In the genomic region with DNA sequence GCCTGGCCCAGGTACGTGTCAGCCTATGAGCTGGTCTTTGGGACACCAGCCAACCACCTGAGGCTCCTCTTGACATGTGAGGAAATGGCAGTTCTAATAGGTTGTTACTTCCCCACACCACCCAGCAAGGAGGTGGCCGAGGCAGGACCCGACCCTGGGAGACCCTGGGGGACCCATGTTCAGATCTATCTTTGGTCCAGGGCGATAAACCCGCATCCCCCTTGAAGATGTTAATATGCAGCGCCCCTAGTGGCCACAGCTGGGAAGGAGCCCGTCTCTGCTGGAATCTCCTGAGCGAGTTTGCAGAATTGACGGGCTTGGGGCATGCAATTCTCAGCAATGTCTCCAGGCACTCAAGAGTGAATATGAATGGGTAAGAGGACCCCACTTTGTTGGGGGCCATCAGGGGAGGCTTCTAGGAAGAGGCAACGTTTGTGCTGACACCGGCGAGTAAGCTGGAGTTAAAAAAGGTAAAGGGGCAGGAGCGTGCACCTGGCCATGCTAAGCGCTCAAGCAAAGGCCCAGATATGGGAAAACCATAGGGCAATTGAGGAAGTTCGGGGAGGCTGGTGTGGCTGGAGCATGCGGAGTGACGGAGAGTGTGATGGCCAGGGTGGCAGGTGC, we compare ENCODE assay signal across 8 cellular contexts. TPM values are rescaled to one million over a fixed set of nuclear protein-coding genes. Genes with fewer than 3 reads are reported as not detected.
DNase-seq lines count a peak whose midpoint lies in the region; ATAC-seq and TF ChIP-seq lines count a peak whose summit lies in the region.

No MANE protein-coding gene starts in this region.

- peak; percentile 82 for TF ChIP-seq CTCF in GM20000 (IDR thresholded peaks at IDR 0.05; ENCODE audit: extremely low read depth, missing control alignments)
- peak; percentile 98 for TF ChIP-seq CTCF in OCI-LY3 (IDR thresholded peaks at IDR 0.05; ENCODE audit: low read depth, low read length)
- peak; percentile 89 for TF ChIP-seq CTCF in epithelial cell of proximal tubule (conservative IDR thresholded peaks at IDR 0.05; ENCODE audit: low read depth, low read length)
- peak; percentile 97 for TF ChIP-seq CTCF in natural killer cell (IDR thresholded peaks at IDR 0.05)

- H3K27me3 Mint-ChIP-seq in natural killer cell (ENCODE audit: low read depth in 2 of 2): no peaks in the 10 kb centered on the region

- no peaks in the 10 kb centered on the region for H3K36me3 Mint-ChIP-seq in natural killer cell

- peak overlapping the region; percentile 17; the same call in 1 of the 2 replicates for H2AFZ ChIP-seq in OCI-LY3 (ENCODE audit: low read depth, low read length)

- no peaks in the 10 kb centered on the region for H4K20me1 ChIP-seq in OCI-LY3 (ENCODE audit: insufficient read depth, low read length)

- intact Hi-C loops in natural killer cell (cut with micrococcal nuclease): loop anchor here (2.0 kb wide), 2 partner anchors 14 kb away; no protein-coding TSS in a partner anchor

- no peak overlapping the region for H3K27ac ChIP-seq in OCI-LY3 (ENCODE audit: low read length)

- peaks cover 29% of the 10 kb centered on the region for H3K4me1 ChIP-seq in OCI-LY3 (ENCODE audit: low read length)

- no peak overlapping the region for H3K4me3 ChIP-seq in OCI-LY3 (ENCODE audit: low read length)
- no peak overlapping the region for H3K4me3 ChIP-seq in epithelial cell of proximal tubule (ENCODE audit: low read depth, low read length)

- peaks cover 39 to 53% of the 10 kb centered on the region in 2 donors for H3K4me1 Mint-ChIP-seq in natural killer cell

- no peaks in the 10 kb centered on the region for H3K79me2 ChIP-seq in OCI-LY3 (ENCODE audit: low read length)

- no peaks in the 10 kb centered on the region for H3K9me3 ChIP-seq in OCI-LY3 (ENCODE audit: insufficient read depth, low read length)

- peak overlapping the region; percentile 84 for H3K4me3 Mint-ChIP-seq in natural killer cell

- peak overlapping the region; percentile 22 for H3K4me2 ChIP-seq in OCI-LY3 (ENCODE audit: low read length)

- no peaks in the 10 kb centered on the region for H3K9me3 Mint-ChIP-seq in natural killer cell

- no peaks in the 10 kb centered on the region for H3K36me3 ChIP-seq in OCI-LY3 (replicated peaks; ENCODE audit: low read depth, low read length)

- ATAC-seq in natural killer cell (peak; percentile 27 to 52 (median 37)), GM21515 (IDR thresholded peaks at IDR 0.05; ENCODE audit: unreplicated experiment) (no peak)

- peaks cover 15% of the 10 kb centered on the region for H3K27me3 ChIP-seq in OCI-LY3 (ENCODE audit: low read depth, low read length)

- H3K9ac ChIP-seq in OCI-LY3 (ENCODE audit: low read length): no peak overlapping the region

- H3K27ac Mint-ChIP-seq in natural killer cell: peak overlapping the region; percentile 90 to 97

- DNase-seq in AG08396 (ENCODE audit: low spot score) (peak; percentile 80), GM20000 (ENCODE audit: low spot score) (peak; percentile 82), activated T-cell treated with anti-CD3 and anti-CD28 coated beads for 1 hour (ENCODE audit: low read depth) (peak; percentile 86), epithelial cell of proximal tubule (ENCODE audit: low read depth) (no peak), natural killer cell (peak; percentile 82)
- peak; percentile 78 for DNase-seq in stimulated activated naive CD4-positive, alpha-beta T cell treated with Interleukin-2 at 50 U/mL for 16 hours (lab: John Stamatoyannopoulos, UW)

RNA-seq across cellular contexts. Expression of gene MYO1F, which starts 1.5 kb away (rescaled TPM):
- total RNA-seq in epithelial cell of proximal tubule: 0.06 and 0.07 TPM in 2 replicates
- 1,000 to 10,000 TPM in 2 of 3 donors, 100 to 1,000 TPM in 1; 971 to 1,223 (median 1,014) TPM for total RNA-seq in natural killer cell

RNA-seq across cellular contexts. Expression of gene ADAMTS10, which starts 31.8 kb away (rescaled TPM):
- total RNA-seq in epithelial cell of proximal tubule (2.0 and 4.8 TPM in 2 replicates), natural killer cell (100 to 1,000 TPM; 159 to 286 (median 203) TPM)

RNA-seq across cellular contexts. Expression of gene NFILZ, which starts 51.7 kb away (rescaled TPM):
- total RNA-seq in epithelial cell of proximal tubule (not detected in 2 replicates), natural killer cell (not detected)

Comparison
In these comparisons a context has a peak if more than half of its experiments do, and no peak if none do; other contexts are left out.
1. RNA of gene MYO1F, which starts 1.5 kb away (total RNA-seq): 971 to 1,223 TPM in natural killer cell; 0.06 to 0.07 TPM in epithelial cell of proximal tubule; every median in the first group is over 100 times any median in the second.
2. RNA of gene ADAMTS10, which starts 31.8 kb away (total RNA-seq): 159 to 286 TPM in natural killer cell; 2.0 to 4.8 TPM in epithelial cell of proximal tubule; every median in the first group is over 10 times any median in the second.
3. Peak in every context shown above with its lines, with median percentiles within 50 percentile points of each other: CTCF ChIP-seq.